Comparison of ENCODE assay signal across 22 cellular contexts in the genomic region with DNA sequence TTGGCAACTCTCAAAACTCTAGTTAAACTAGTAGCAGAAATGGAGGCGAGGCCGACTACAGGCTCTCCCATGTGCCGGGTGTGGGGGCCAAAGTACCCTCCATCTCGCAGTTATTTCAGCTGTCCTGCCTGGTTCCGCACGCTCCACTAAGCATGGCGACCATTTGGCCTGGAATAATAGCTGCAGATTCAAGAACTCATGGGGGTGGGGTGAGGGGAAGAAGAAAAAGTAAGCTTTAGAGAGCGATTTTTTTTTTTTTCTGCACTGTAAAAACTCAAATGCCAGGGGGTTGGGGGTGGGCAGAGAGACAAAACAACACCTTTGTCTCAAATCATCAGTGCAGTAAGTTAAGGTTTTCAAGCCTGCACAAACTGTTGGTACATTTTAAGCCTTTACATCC.
"Had no signal": no experiment of that assay in that cellular context is flagged by ENCODE, and none has a peak within 500 bp of the region (broad histone marks: within the 10 kb centered on the region; RNA-seq: fewer than 3 reads in every experiment).

No MANE protein-coding gene starts in this region.

- H3K4me1 ChIP-seq: colonic mucosa, gastroesophageal sphincter, heart left ventricle, right lobe of liver, transverse colon, vagina had no signal

- H3K9me3 ChIP-seq: colonic mucosa, gastroesophageal sphincter, heart left ventricle, mucosa of descending colon, right lobe of liver, transverse colon, vagina had no signal

- H3K4me3 ChIP-seq: colonic mucosa, gastroesophageal sphincter, heart left ventricle, mucosa of descending colon, right lobe of liver, transverse colon, vagina had no signal

- DNase-seq: activated CD4-positive, alpha-beta T cell treated with anti-CD3 and anti-CD28 coated beads, Interleukin-2, amount 10 ng/mL, durations not matched to agents 24 days and 14 days; activated CD8-positive, alpha-beta T cell treated with anti-CD3 and anti-CD28 coated beads for 36 hours; activated naive CD4-positive, alpha-beta T cell treated with Interleukin-2 at 50 U/mL for 16 hours; activated naive CD8-positive, alpha-beta T cell treated with anti-CD3 and anti-CD28 coated beads, Interleukin-2, amount 50 U/mL, for 24 hours; activated T-cell treated with anti-CD3 and anti-CD28 coated beads, Interleukin-2, amount 50 U/mL, for 24 hours; anterior cingulate cortex; brain microvascular endothelial cell; colonic mucosa; heart left ventricle; kidney glomerular epithelial cell; mucosa of descending colon; naive thymus-derived CD4-positive, alpha-beta T cell; occipital lobe; right lobe of liver; small intestine; stimulated activated CD4-positive, alpha-beta T cell treated with anti-CD3 and anti-CD28 coated beads, Interleukin-15, amount 100 ng/mL, for 24 hours; stimulated activated CD4-positive, alpha-beta T cell treated with anti-CD3 and anti-CD28 coated beads, Interleukin-2, amount 100 ng/mL, for 48 hours; T-cell; T-helper 9 cell; transverse colon had no signal

- H3K36me3 ChIP-seq: brain microvascular endothelial cell, colonic mucosa, gastroesophageal sphincter, heart left ventricle, right lobe of liver, transverse colon, vagina had no signal

- H3K27me3 ChIP-seq: brain microvascular endothelial cell, colonic mucosa, gastroesophageal sphincter, heart left ventricle, right lobe of liver, transverse colon, vagina had no signal
